In the genomic region with DNA sequence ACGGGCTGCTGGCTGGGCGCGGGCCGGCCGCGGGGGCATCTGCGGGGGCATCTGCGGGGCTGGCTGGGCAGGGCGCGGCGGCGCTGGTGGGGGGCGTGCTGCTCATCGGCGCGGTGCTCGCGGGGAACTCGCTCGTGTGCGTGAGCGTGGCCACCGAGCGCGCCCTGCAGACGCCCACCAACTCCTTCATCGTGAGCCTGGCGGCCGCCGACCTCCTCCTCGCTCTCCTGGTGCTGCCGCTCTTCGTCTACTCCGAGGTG, we compare ENCODE assay signal across 14 cellular contexts. TPM values are rescaled to one million over a fixed set of nuclear protein-coding genes. Genes with fewer than 3 reads are reported as not detected.
DNase-seq lines count a peak whose midpoint lies in the region; ATAC-seq and TF ChIP-seq lines count a peak whose summit lies in the region.
"Had no signal": no experiment of that assay in that cellular context is flagged by ENCODE, and none has a peak within 500 bp of the region (broad histone marks: within the 10 kb centered on the region; RNA-seq: fewer than 3 reads in every experiment).

No MANE protein-coding gene starts in this region.

- H3K36me3 ChIP-seq in ectodermal cell (ENCODE audit: control insufficient read depth, insufficient read depth, low read length), result no peaks in the 10 kb centered on the region

- DNase-seq in stimulated activated naive CD8-positive, alpha-beta T cell treated with anti-CD3 and anti-CD28 coated beads, Interleukin-15, Interleukin-2, amounts not matched to agents 100 U/mL and 50 U/mL, for 24 hours, result no peak
- DNase-seq in nephron progenitor cell (no peak), islet precursor cell (no peak), anterior cingulate cortex (lab: John Stamatoyannopoulos, UW) (no peak)
- DNase-seq in stimulated activated CD8-positive, alpha-beta memory T cell treated with anti-CD3 and anti-CD28 coated beads, Interleukin-4, amount 100 ng/mL, for 48 hours, result no peak
- DNase-seq: activated naive CD4-positive, alpha-beta T cell; CD4-positive, alpha-beta T cell; NCI-H510A; SHP77 had no signal

- peaks cover 4% of the 10 kb centered on the region for H3K36me3 Mint-ChIP-seq in stimulated activated naive CD8-positive, alpha-beta T cell treated with anti-CD3 and anti-CD28 coated beads, Interleukin-15, Interleukin-2, amounts not matched to agents 100 ng/mL and 50 ng/mL, for 24 hours (ENCODE audit: low read depth)
- H3K36me3 Mint-ChIP-seq in nephron progenitor cell (ENCODE audit: low read depth), result peaks cover 18% of the 10 kb centered on the region

- H3K4me3 ChIP-seq in ectodermal cell (ENCODE audit: insufficient read depth, low read depth, low read length), result peak overlapping the region; percentile 57

- peaks cover 33% of the 10 kb centered on the region for H3K4me1 ChIP-seq in ectodermal cell (ENCODE audit: control insufficient read depth, insufficient read depth, low read length)

- H3K9me3 Mint-ChIP-seq in stimulated activated naive CD8-positive, alpha-beta T cell treated with anti-CD3 and anti-CD28 coated beads, Interleukin-15, Interleukin-2, amounts not matched to agents 100 ng/mL and 50 ng/mL, for 24 hours, result no peaks in the 10 kb centered on the region
- H3K9me3 Mint-ChIP-seq in nephron progenitor cell, result no peaks in the 10 kb centered on the region
- H3K9me3 Mint-ChIP-seq: CD4-positive, alpha-beta T cell had no signal

- 1% methylated on average over 34 of the region's 34 CpGs for WGBS in ectodermal cell, 2 experiments

- no peak overlapping the region for H3K27ac ChIP-seq in ectodermal cell (ENCODE audit: insufficient read depth, low read depth, low read length, poor library complexity, severe bottlenecking)

- H3K9me3 ChIP-seq in ectodermal cell (ENCODE audit: control insufficient read depth, low read length), result no peaks in the 10 kb centered on the region

- ATAC-seq in stimulated activated naive CD8-positive, alpha-beta T cell treated with anti-CD3 and anti-CD28 coated beads, Interleukin-15, Interleukin-2, amounts not matched to agents 100 U/mL and 50 U/mL, for 24 hours, result no peak
- ATAC-seq in HG03432 (IDR thresholded peaks at IDR 0.05; ENCODE audit: unreplicated experiment), result no peak
- ATAC-seq: HCT116 had no signal

- peaks cover 21% of the 10 kb centered on the region for H3K4me1 Mint-ChIP-seq in stimulated activated naive CD8-positive, alpha-beta T cell treated with anti-CD3 and anti-CD28 coated beads, Interleukin-15, Interleukin-2, amounts not matched to agents 100 ng/mL and 50 ng/mL, for 24 hours (ENCODE audit: low read depth)
- H3K4me1 Mint-ChIP-seq in nephron progenitor cell, result peaks cover 29% of the 10 kb centered on the region

- H3K27me3 Mint-ChIP-seq in stimulated activated naive CD8-positive, alpha-beta T cell treated with anti-CD3 and anti-CD28 coated beads, Interleukin-15, Interleukin-2, amounts not matched to agents 100 ng/mL and 50 ng/mL, for 24 hours, result peaks cover 26% of the 10 kb centered on the region
- H3K27me3 Mint-ChIP-seq in nephron progenitor cell (ENCODE audit: low read depth, poor library complexity), result peaks cover 69% of the 10 kb centered on the region

- H3K4me3 Mint-ChIP-seq in stimulated activated naive CD8-positive, alpha-beta T cell treated with anti-CD3 and anti-CD28 coated beads, Interleukin-15, Interleukin-2, amounts not matched to agents 100 ng/mL and 50 ng/mL, for 24 hours, result peak overlapping the region; percentile 17
- peak overlapping the region; percentile 83 for H3K4me3 Mint-ChIP-seq in nephron progenitor cell

- no peak for TF ChIP-seq CTCF in nephron progenitor cell (IDR thresholded peaks at IDR 0.05)

- H3K27me3 ChIP-seq in ectodermal cell (ENCODE audit: control insufficient read depth, insufficient read depth, low read length, poor library complexity, severe bottlenecking), result peaks cover 42% of the 10 kb centered on the region

- H3K27ac Mint-ChIP-seq in stimulated activated naive CD8-positive, alpha-beta T cell treated with anti-CD3 and anti-CD28 coated beads, Interleukin-15, Interleukin-2, amounts not matched to agents 100 ng/mL and 50 ng/mL, for 24 hours, result no peak overlapping the region
- no peak overlapping the region for H3K27ac Mint-ChIP-seq in nephron progenitor cell
- H3K27ac Mint-ChIP-seq: CD4-positive, alpha-beta T cell had no signal

RNA-seq across cellular contexts. Expression of gene DRD4, which starts 0.2 kb away (rescaled TPM):
- 15.1 TPM for polyA plus RNA-seq in ectodermal cell (2013, experiment 1 of 4)
- 21.9 TPM for polyA plus RNA-seq in ectodermal cell (2013, experiment 2 of 4)
- polyA plus RNA-seq in ectodermal cell (2013, experiment 3 of 4), result 17.0 TPM
- 21.6 TPM for polyA plus RNA-seq in ectodermal cell (2013, experiment 4 of 4)
- polyA plus RNA-seq: endothelial cell of umbilical vein had no signal

RNA-seq across cellular contexts. Expression of gene SCT, which starts 10.3 kb away (rescaled TPM):
- not detected for polyA plus RNA-seq in ectodermal cell (2013, experiment 1 of 4)
- polyA plus RNA-seq in ectodermal cell (2013, experiment 2 of 4), result not detected
- polyA plus RNA-seq in ectodermal cell (2013, experiment 3 of 4), result not detected
- polyA plus RNA-seq in ectodermal cell (2013, experiment 4 of 4), result not detected
- polyA plus RNA-seq: endothelial cell of umbilical vein had no signal

RNA-seq across cellular contexts. Expression of gene CDHR5, which starts 12.5 kb away (rescaled TPM):
- not detected for polyA plus RNA-seq in ectodermal cell (2013, experiment 1 of 4)
- not detected for polyA plus RNA-seq in ectodermal cell (2013, experiment 2 of 4)
- polyA plus RNA-seq in ectodermal cell (2013, experiment 3 of 4), result not detected
- polyA plus RNA-seq in ectodermal cell (2013, experiment 4 of 4), result not detected
- polyA plus RNA-seq: endothelial cell of umbilical vein had no signal

RNA-seq across cellular contexts. Expression of gene IRF7, which starts 21.5 kb away (rescaled TPM):
- 10.3 TPM for polyA plus RNA-seq in ectodermal cell (2013, experiment 1 of 4)
- polyA plus RNA-seq in ectodermal cell (2013, experiment 2 of 4), result 12.2 TPM
- polyA plus RNA-seq in ectodermal cell (2013, experiment 3 of 4), result 14.5 TPM
- 15.8 TPM for polyA plus RNA-seq in ectodermal cell (2013, experiment 4 of 4)

RNA-seq across cellular contexts. Expression of gene DEAF1, which starts 57.8 kb away (rescaled TPM):
- 99.2 TPM for polyA plus RNA-seq in ectodermal cell (2013, experiment 1 of 4)
- polyA plus RNA-seq in ectodermal cell (2013, experiment 2 of 4), result 78.6 TPM
- polyA plus RNA-seq in ectodermal cell (2013, experiment 3 of 4), result 70.4 TPM
- 73.2 TPM for polyA plus RNA-seq in ectodermal cell (2013, experiment 4 of 4)
